ENCODE assay signal across 13 cellular contexts in genomic region chr14:76376409-76376877, GRCh38. TPM values are rescaled to one million over a fixed set of nuclear protein-coding genes. Genes with fewer than 3 reads are reported as not detected.
A peak's percentile ranks its signal among the peaks of the same experiment; 100 is the strongest.
DNase-seq lines count a peak whose midpoint lies in the region; ATAC-seq and TF ChIP-seq lines count a peak whose summit lies in the region.
"Had no signal": no experiment of that assay in that cellular context is flagged by ENCODE, and none has a peak within 500 bp of the region (broad histone marks: within the 10 kb centered on the region; RNA-seq: fewer than 3 reads in every experiment).

No MANE protein-coding gene starts in this region.

- H3K27ac Mint-ChIP-seq in nephron progenitor cell = no peak overlapping the region
- H3K27ac Mint-ChIP-seq: activated naive CD4-positive, alpha-beta T cell treated with anti-CD3 and anti-CD28 coated beads, Interleukin-2, amount 50 U/mL, for 72 hours had no signal

- H3K4me1 ChIP-seq in ACC112 (ENCODE audit: control insufficient read depth, insufficient read depth, low read length, unreplicated experiment) = no peaks in the 10 kb centered on the region
- H3K4me1 ChIP-seq in effector memory CD4-positive, alpha-beta T cell (ENCODE audit: control insufficient read depth, insufficient read depth, low read length, poor library complexity, severe bottlenecking) = no peaks in the 10 kb centered on the region

- H3K9me3 Mint-ChIP-seq in nephron progenitor cell = no peaks in the 10 kb centered on the region
- H3K9me3 Mint-ChIP-seq: activated naive CD4-positive, alpha-beta T cell treated with anti-CD3 and anti-CD28 coated beads, Interleukin-2, amount 50 U/mL, for 72 hours had no signal

- H3K79me2 ChIP-seq in ACC112 (ENCODE audit: control insufficient read depth, insufficient read depth, low read length, unreplicated experiment) = no peaks in the 10 kb centered on the region

- H3K4me3 ChIP-seq in ACC112 (ENCODE audit: low read depth, low read length) (peak overlapping the region; percentile 35), LNCaP clone FGC (ENCODE audit: low read depth, low read length) (peak overlapping the region; percentile 48), epithelial cell of proximal tubule (ENCODE audit: low read depth, low read length) (peak overlapping the region; percentile 42)
- H3K4me3 ChIP-seq in effector memory CD4-positive, alpha-beta T cell (ENCODE audit: insufficient read depth, low read depth, low read length, poor library complexity, severe bottlenecking) = no peak overlapping the region
- H3K4me3 ChIP-seq: MG63 had no signal

- H3K36me3 Mint-ChIP-seq in nephron progenitor cell (ENCODE audit: low read depth) = no peaks in the 10 kb centered on the region
- H3K36me3 Mint-ChIP-seq: activated naive CD4-positive, alpha-beta T cell treated with anti-CD3 and anti-CD28 coated beads, Interleukin-2, amount 50 U/mL, for 72 hours had no signal

- peak overlapping the region; percentile 80 for H3K4me3 Mint-ChIP-seq in nephron progenitor cell

- TF ChIP-seq CTCF in LNCaP clone FGC (IDR thresholded peaks at IDR 0.05; ENCODE audit: control insufficient read depth, extremely low read depth, insufficient read depth) (no peak), epithelial cell of proximal tubule (conservative IDR thresholded peaks at IDR 0.05; ENCODE audit: low read depth, low read length) (no peak), nephron progenitor cell (IDR thresholded peaks at IDR 0.05) (no peak)

- H3K36me3 ChIP-seq in ACC112 (ENCODE audit: insufficient read depth, low read length) = no peaks in the 10 kb centered on the region
- H3K36me3 ChIP-seq in effector memory CD4-positive, alpha-beta T cell (ENCODE audit: control insufficient read depth, insufficient read depth, low read length) = no peaks in the 10 kb centered on the region
- H3K36me3 ChIP-seq: BLaER1 treated with 17β-estradiol and CSF1 and Interleukin-3, amounts not matched to agents 10 nM and 100 nM; MG63 had no signal

- no peaks in the 10 kb centered on the region for H3K9me3 ChIP-seq in effector memory CD4-positive, alpha-beta T cell (ENCODE audit: control insufficient read depth, low read length)
- H3K9me3 ChIP-seq: MG63 had no signal

- H2AFZ ChIP-seq in ACC112 (ENCODE audit: low read length, unreplicated experiment) = no peak overlapping the region

- peaks cover 100% of the 10 kb centered on the region for H3K27me3 ChIP-seq in ACC112 (ENCODE audit: insufficient read depth, low read length)
- H3K27me3 ChIP-seq in effector memory CD4-positive, alpha-beta T cell (replicated peaks; ENCODE audit: control insufficient read depth, insufficient read depth, low read length, poor library complexity, severe bottlenecking) = peaks cover 21% of the 10 kb centered on the region

- no peak for ATAC-seq in HG02678 (IDR thresholded peaks at IDR 0.05; ENCODE audit: unreplicated experiment)

- peaks cover 100% of the 10 kb centered on the region for H3K27me3 Mint-ChIP-seq in nephron progenitor cell (ENCODE audit: low read depth, poor library complexity)

- no peak overlapping the region for H3K27ac ChIP-seq in ACC112 (ENCODE audit: low read depth, low read length)
- H3K27ac ChIP-seq in effector memory CD4-positive, alpha-beta T cell (ENCODE audit: insufficient read depth, low read length, poor library complexity, severe bottlenecking) = no peak overlapping the region
- H3K27ac ChIP-seq: BLaER1 treated with 17β-estradiol and CSF1 and Interleukin-3, amounts not matched to agents 10 nM and 100 nM had no signal

- H3K4me1 Mint-ChIP-seq in nephron progenitor cell = peaks cover 55% of the 10 kb centered on the region

- no peak for DNase-seq in LNCaP clone FGC (ENCODE audit: low read depth)
- DNase-seq in epithelial cell of proximal tubule (ENCODE audit: low read depth) = no peak
- DNase-seq in nephron progenitor cell = no peak
- DNase-seq in midbrain (lab: John Stamatoyannopoulos, UW) = no peak
- DNase-seq in SW480 (ENCODE audit: low spot score) = no peak
- DNase-seq in effector memory CD4-positive, alpha-beta T cell = no peak
- DNase-seq: GOT3, MG63 had no signal

RNA-seq across cellular contexts. Expression of gene ESRRB, which starts 0.5 kb away (rescaled TPM):
- total RNA-seq in epithelial cell of proximal tubule = 0.17 TPM in 1 of 2 replicates, not detected in the other
- total RNA-seq: SK-MEL-5 had no signal
